ENCODE assay signal across 8 cellular contexts in genomic region chr2:75710577-75711253, GRCh38. TPM values are rescaled to one million over a fixed set of nuclear protein-coding genes. Genes with fewer than 3 reads are reported as not detected.
DNase-seq lines count a peak whose midpoint lies in the region; TF ChIP-seq lines count a peak whose summit lies in the region.

TSS of gene GCFC2 (minus strand) at chr2:75710915. CDS start at chr2:75710855, 60 bp downstream.

- in situ Hi-C loops in G401 (cut with HindIII; ENCODE audit: low sequenced_read_pairs): no loop called here

- H2AFZ ChIP-seq in Loucy (ENCODE audit: low read length): peak within 1 kb of the TSS; percentile 70
- H2AFZ ChIP-seq in neural progenitor cell (replicated peaks): peak within 1 kb of the TSS; percentile 77

- no peaks in the 10 kb centered on the region for H3K9me2 ChIP-seq in Loucy (replicated peaks; ENCODE audit: low read depth, low read length)

- peak within 1 kb of the TSS; percentile 83 for H3K27ac ChIP-seq in neural progenitor cell
- peak within 1 kb of the TSS; percentile 80 for H3K27ac ChIP-seq in subcutaneous abdominal adipose tissue (ENCODE audit: low read depth, low read length)

- H3K27me3 ChIP-seq in H7 (ENCODE audit: control insufficient read depth, insufficient read depth, low read length) (no peaks in the 10 kb centered on the region), Loucy (ENCODE audit: insufficient read depth, low read length, poor library complexity, severe bottlenecking) (no peaks in the 10 kb centered on the region), neural progenitor cell (no peaks in the 10 kb centered on the region), subcutaneous abdominal adipose tissue (ENCODE audit: control insufficient read depth in 5 of 5, insufficient read depth in 4 of 5, low read length in 5 of 5) (no peaks in the 10 kb centered on the region)

- H3K79me2 ChIP-seq in Loucy (ENCODE audit: insufficient read depth, low read length) (peaks cover 10% of the 10 kb centered on the region; the same call in 1 of the 2 replicates), neural progenitor cell (ENCODE audit: low read depth) (peaks cover 30% of the 10 kb centered on the region)

- H3K27ac Mint-ChIP-seq in neural progenitor cell: peak within 1 kb of the TSS; percentile 92

- no peaks in the 10 kb centered on the region for H3K9me3 ChIP-seq in Loucy (ENCODE audit: insufficient read depth, low read depth, low read length)
- no peaks in the 10 kb centered on the region for H3K9me3 ChIP-seq in neural progenitor cell (ENCODE audit: low read depth)
- no peaks in the 10 kb centered on the region for H3K9me3 ChIP-seq in subcutaneous abdominal adipose tissue (ENCODE audit: control insufficient read depth in 5 of 5, low read length in 5 of 5)

- peaks cover 14% of the 10 kb centered on the region for H3K4me1 ChIP-seq in Loucy (ENCODE audit: insufficient read depth, low read length, poor library complexity, severe bottlenecking)
- peaks cover 26% of the 10 kb centered on the region for H3K4me1 ChIP-seq in neural progenitor cell
- H3K4me1 ChIP-seq in subcutaneous abdominal adipose tissue (ENCODE audit: control insufficient read depth in 5 of 5, insufficient read depth in 5 of 5, low read length in 5 of 5): peaks cover 0 to 27% (median 22%) of the 10 kb centered on the region in 5 donors

- DNase-seq in G401 (ENCODE audit: low spot score) (peak; percentile 89), H7 (peak; percentile 94), SHP77 treated with DMSO at 0.1 percent for 48 hours (lab: John Stamatoyannopoulos, UW) (peak; percentile 65), activated gamma-delta T cell (lab: John Stamatoyannopoulos, UW) (peak; percentile 70), foreskin fibroblast (peak; percentile 84 to 94), neural progenitor cell (ENCODE audit: low spot score) (peak; percentile 89)

- peaks cover 11% of the 10 kb centered on the region for H3K36me3 Mint-ChIP-seq in neural progenitor cell

- no peaks in the 10 kb centered on the region for H3K9me3 Mint-ChIP-seq in neural progenitor cell

- H3K4me1 Mint-ChIP-seq in neural progenitor cell: peaks cover 16% of the 10 kb centered on the region

- peak within 1 kb of the TSS; percentile 91 for H3K4me3 Mint-ChIP-seq in neural progenitor cell

- no peaks in the 10 kb centered on the region for H3K27me3 Mint-ChIP-seq in neural progenitor cell (ENCODE audit: insufficient read depth, low read depth)

- H4K20me1 ChIP-seq in Loucy (ENCODE audit: insufficient read depth, low read length, poor library complexity, severe bottlenecking) (no peaks in the 10 kb centered on the region), neural progenitor cell (ENCODE audit: low read depth) (no peaks in the 10 kb centered on the region)

- H3F3A ChIP-seq in Loucy (ENCODE audit: low read depth) (no peaks in the 10 kb centered on the region), neural progenitor cell (ENCODE audit: low read depth) (peaks cover 21% of the 10 kb centered on the region)

- H3K36me3 ChIP-seq in H7 (replicated peaks; ENCODE audit: control insufficient read depth, insufficient read depth, low read length) (no peaks in the 10 kb centered on the region), Loucy (ENCODE audit: insufficient read depth, low read length) (no peaks in the 10 kb centered on the region), neural progenitor cell (no peaks in the 10 kb centered on the region), subcutaneous abdominal adipose tissue (ENCODE audit: control insufficient read depth in 5 of 5, insufficient read depth in 5 of 5, low read length in 5 of 5) (peaks cover 0 to 5% (median 5%) of the 10 kb centered on the region in 5 donors)

- H3K4me3 ChIP-seq in H7 (ENCODE audit: insufficient read depth, low read depth, low read length) (peak within 1 kb of the TSS; percentile 67), Loucy (ENCODE audit: low read length, poor library complexity, severe bottlenecking) (peak within 1 kb of the TSS; percentile 73), foreskin fibroblast (ENCODE audit: low read depth in 1 of 2, low read length in 2 of 2) (peak within 1 kb of the TSS; percentile 57 to 82), neural progenitor cell (peak within 1 kb of the TSS; percentile 49), subcutaneous abdominal adipose tissue (ENCODE audit: low read depth in 1 of 5, low read length in 5 of 5) (peak within 1 kb of the TSS; percentile 78 to 95 (median 84))

- H3K4me2 ChIP-seq in Loucy (ENCODE audit: low read depth, low read length, poor library complexity, severe bottlenecking) (peak within 1 kb of the TSS; percentile 91), neural progenitor cell (peak within 1 kb of the TSS; percentile 90)

- TF ChIP-seq CTCF in Loucy (conservative IDR thresholded peaks at IDR 0.05; ENCODE audit: low read length) (peak; percentile 26; the same call in 1 of the 2 replicates), foreskin fibroblast (IDR thresholded peaks at IDR 0.05; ENCODE audit: low read depth, low read length) (peak; percentile 41), neural progenitor cell (IDR thresholded peaks at IDR 0.05) (peak; percentile 51)

- peak within 1 kb of the TSS; percentile 86 for H3K9ac ChIP-seq in Loucy (ENCODE audit: low read depth, low read length, poor library complexity, severe bottlenecking)
- peak within 1 kb of the TSS; percentile 29 for H3K9ac ChIP-seq in neural progenitor cell
- peak within 1 kb of the TSS; percentile 84 to 97 (median 93) for H3K9ac ChIP-seq in subcutaneous abdominal adipose tissue (ENCODE audit: low read length in 5 of 5)

RNA-seq across cellular contexts. Expression of gene GCFC2, which starts in this region (rescaled TPM):
- 38.6 and 52.5 TPM in 2 replicates for total RNA-seq in G401 (2014; rRNA removed; shearing (Covaris generic))
- total RNA-seq in H7 (2014; rRNA removed; shearing (Covaris generic)): 20.0 and 20.5 TPM in 2 replicates
- 32.4 and 58.4 TPM in 2 replicates for total RNA-seq in neural progenitor cell (ENCODE audit: low replicate concordance)

Comparison
In these comparisons a context has a peak if more than half of its experiments do, and no peak if none do; other contexts are left out.
1. Peak in every context shown above with its lines: DNase-seq, H3K4me3 ChIP-seq and H3K27ac ChIP-seq.
2. H3K9ac ChIP-seq: peak in every context shown above with its lines; median percentile 93 in subcutaneous abdominal adipose tissue; 86 in Loucy; 29 in neural progenitor cell.